In genomic region chr13:70408865-70409264, GRCh38 we compare ENCODE assay signal across 23 cellular contexts.
"Had no signal": no experiment of that assay in that cellular context is flagged by ENCODE, and none has a peak within 500 bp of the region (broad histone marks: within the 10 kb centered on the region; RNA-seq: fewer than 3 reads in every experiment).

No MANE protein-coding gene starts in this region.

- H3K27me3 ChIP-seq: body of pancreas, foreskin keratinocyte, left lung, ovary, right atrium auricular region, vagina had no signal

- DNase-seq: activated CD4-positive, alpha-beta T cell treated with anti-CD3 and anti-CD28 coated beads, Interleukin-2, amount 10 ng/mL, durations not matched to agents 24 days and 14 days; activated CD8-positive, alpha-beta memory T cell treated with anti-CD3 and anti-CD28 coated beads, Interleukin-2, amount 10 ng/mL, durations not matched to agents 7 days and 5 days; activated CD8-positive, alpha-beta T cell treated with anti-CD3 and anti-CD28 coated beads for 36 hours; activated gamma-delta T cell; activated naive CD4-positive, alpha-beta T cell treated with anti-CD3 and anti-CD28 coated beads, Interleukin-2, amount 50 U/mL, for 16 hours; activated naive CD8-positive, alpha-beta T cell treated with anti-CD3 and anti-CD28 coated beads, Interleukin-2, amount 50 U/mL, for 24 hours; activated T-cell treated with anti-CD3 and anti-CD28 coated beads for 4 hours; body of pancreas; effector CD4-positive, alpha-beta T cell; foreskin keratinocyte; left lung; midbrain; natural killer cell; ovary; stimulated activated CD4-positive, alpha-beta T cell treated with anti-CD3 and anti-CD28 coated beads, Interleukin-4, amount 100 ng/mL, for 24 hours; stimulated activated naive CD4-positive, alpha-beta T cell treated with Interleukin-2 at 50 U/mL for 16 hours had no signal

- H3K27me3 Mint-ChIP-seq: activated CD4-positive, alpha-beta T cell treated with anti-CD3 and anti-CD28 coated beads, Interleukin-2, amount 10 ng/mL, durations not matched to agents 24 days and 14 days; activated CD8-positive, alpha-beta memory T cell treated with anti-CD3 and anti-CD28 coated beads, Interleukin-2, amount 10 ng/mL, durations not matched to agents 7 days and 5 days; activated CD8-positive, alpha-beta T cell treated with anti-CD3 and anti-CD28 coated beads for 36 hours; activated naive CD8-positive, alpha-beta T cell treated with anti-CD3 and anti-CD28 coated beads, Interleukin-2, amount 50 U/mL, for 24 hours; dendritic cell treated with granulocyte-macrophage colony-stimulating factor and Interleukin-4, amounts not matched to agents 40 ng/mL and 50 ng/mL, for 4 days; type B pancreatic cell had no signal

- ATAC-seq: activated CD4-positive, CD25-positive, alpha-beta regulatory T cell treated with anti-CD3 and anti-CD28 coated beads, Interleukin-2, amount 50 U/mL, for 24 hours; activated CD8-positive, alpha-beta memory T cell treated with anti-CD3 and anti-CD28 coated beads, Interleukin-2, amount 10 ng/mL, durations not matched to agents 7 days and 5 days; activated CD8-positive, alpha-beta T cell treated with anti-CD3 and anti-CD28 coated beads for 36 hours; activated naive CD8-positive, alpha-beta T cell treated with anti-CD3 and anti-CD28 coated beads, Interleukin-2, amount 50 U/mL, for 24 hours; body of pancreas; foreskin keratinocyte; left lung; natural killer cell had no signal

- H3K27ac Mint-ChIP-seq: activated CD4-positive, alpha-beta T cell treated with anti-CD3 and anti-CD28 coated beads, Interleukin-2, amount 10 ng/mL, durations not matched to agents 24 days and 14 days; activated CD8-positive, alpha-beta memory T cell treated with anti-CD3 and anti-CD28 coated beads, Interleukin-2, amount 10 ng/mL, durations not matched to agents 7 days and 5 days; activated CD8-positive, alpha-beta T cell treated with anti-CD3 and anti-CD28 coated beads for 36 hours; activated naive CD8-positive, alpha-beta T cell treated with anti-CD3 and anti-CD28 coated beads, Interleukin-2, amount 50 U/mL, for 24 hours; dendritic cell treated with granulocyte-macrophage colony-stimulating factor and Interleukin-4, amounts not matched to agents 40 ng/mL and 50 ng/mL, for 4 days; natural killer cell; type B pancreatic cell had no signal

- H3K4me3 ChIP-seq: body of pancreas, left lung, ovary, prostate gland, right atrium auricular region, thoracic aorta, vagina had no signal

- H3K4me3 Mint-ChIP-seq: activated CD4-positive, alpha-beta T cell treated with anti-CD3 and anti-CD28 coated beads, Interleukin-2, amount 10 ng/mL, durations not matched to agents 24 days and 14 days; activated CD8-positive, alpha-beta memory T cell treated with anti-CD3 and anti-CD28 coated beads, Interleukin-2, amount 10 ng/mL, durations not matched to agents 7 days and 5 days; activated CD8-positive, alpha-beta T cell treated with anti-CD3 and anti-CD28 coated beads for 36 hours; activated naive CD8-positive, alpha-beta T cell treated with anti-CD3 and anti-CD28 coated beads, Interleukin-2, amount 50 U/mL, for 24 hours; dendritic cell treated with granulocyte-macrophage colony-stimulating factor and Interleukin-4, amounts not matched to agents 40 ng/mL and 50 ng/mL, for 4 days; natural killer cell; type B pancreatic cell had no signal

- H3K4me1 Mint-ChIP-seq: activated CD4-positive, alpha-beta T cell treated with anti-CD3 and anti-CD28 coated beads, Interleukin-2, amount 10 ng/mL, durations not matched to agents 24 days and 14 days; activated CD8-positive, alpha-beta memory T cell treated with anti-CD3 and anti-CD28 coated beads, Interleukin-2, amount 10 ng/mL, durations not matched to agents 7 days and 5 days; activated naive CD8-positive, alpha-beta T cell treated with anti-CD3 and anti-CD28 coated beads, Interleukin-2, amount 50 U/mL, for 24 hours; natural killer cell had no signal

- H3K36me3 ChIP-seq: left lung, ovary, prostate gland, right atrium auricular region, thoracic aorta, vagina had no signal

- H3K9me3 ChIP-seq: body of pancreas, left lung, ovary, prostate gland, right atrium auricular region, thoracic aorta, vagina had no signal

- H3K36me3 Mint-ChIP-seq: activated CD8-positive, alpha-beta memory T cell treated with anti-CD3 and anti-CD28 coated beads, Interleukin-2, amount 10 ng/mL, durations not matched to agents 7 days and 5 days; natural killer cell; type B pancreatic cell had no signal
